In the genomic region with DNA sequence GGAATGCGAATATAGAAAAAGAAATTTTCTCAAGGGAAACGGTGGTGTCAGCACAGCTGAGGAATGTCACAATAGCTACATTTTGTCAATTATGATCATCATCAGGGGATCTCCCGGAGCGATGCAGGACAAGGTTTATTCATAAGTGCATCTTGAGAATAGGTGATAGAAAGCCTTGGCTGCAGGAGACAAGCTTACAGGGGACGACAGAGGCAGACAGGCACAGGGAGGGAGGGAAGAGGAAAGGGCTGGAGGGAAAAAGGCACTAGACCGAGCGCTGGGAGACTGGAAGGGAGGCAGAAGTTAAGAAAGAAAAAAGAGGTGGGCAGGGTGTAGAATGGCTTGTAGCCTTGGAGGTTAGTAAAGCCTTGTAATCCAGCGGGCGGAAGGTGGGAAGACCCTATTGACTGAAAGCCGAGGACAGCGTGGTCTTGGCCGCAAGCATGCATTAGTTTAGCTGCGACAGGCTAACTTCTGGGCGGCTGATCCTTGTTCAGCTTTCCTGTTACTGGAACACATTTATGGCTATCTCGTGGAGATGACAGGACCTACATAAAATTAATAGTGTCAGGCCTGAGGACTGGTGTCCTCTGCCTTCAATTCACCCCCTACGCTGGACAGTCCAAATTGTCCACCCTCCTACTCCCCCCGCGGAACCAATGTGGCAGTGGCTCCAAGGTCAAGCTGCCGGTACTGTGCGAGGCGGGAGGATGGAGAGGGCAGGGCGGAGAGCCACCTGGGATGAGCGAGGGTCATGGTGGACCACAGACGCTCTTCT, we compare ENCODE assay signal across 8 cellular contexts. TPM values are rescaled to one million over a fixed set of nuclear protein-coding genes. Genes with fewer than 3 reads are reported as not detected.
DNase-seq lines count a peak whose midpoint lies in the region; ATAC-seq and TF ChIP-seq lines count a peak whose summit lies in the region.

No MANE protein-coding gene starts in this region.

- peak overlapping the region; percentile 84 for H3K4me3 ChIP-seq in H7 (ENCODE audit: insufficient read depth, low read depth, low read length)
- H3K4me3 ChIP-seq in WI38 (ENCODE audit: low read depth, low read length): peak overlapping the region; percentile 98

- H3K27me3 ChIP-seq in H7 (ENCODE audit: control insufficient read depth, insufficient read depth, low read length): no peaks in the 10 kb centered on the region; the same call in 1 of the 2 replicates

- no peak for TF ChIP-seq CTCF in WI38 (IDR thresholded peaks at IDR 0.05; ENCODE audit: low read depth, low read length)

- no peaks in the 10 kb centered on the region; the same call in 1 of the 2 replicates for H3K36me3 ChIP-seq in H7 (replicated peaks; ENCODE audit: control insufficient read depth, insufficient read depth, low read length)

- ATAC-seq in GM21825 (IDR thresholded peaks at IDR 0.05; ENCODE audit: unreplicated experiment) (no peak), GM21737 (IDR thresholded peaks at IDR 0.05; ENCODE audit: unreplicated experiment) (no peak)

- DNase-seq in H7 (peak; percentile 14), glomerular visceral epithelial cell (ENCODE audit: extremely low spot score) (peak; percentile 8), nucleus accumbens (lab: John Stamatoyannopoulos, UW) (peak in 41 of 56 donors; percentile 2 to 69 (median 46)), cerebellar cortex (ENCODE audit: low spot score) (no peak), activated gamma-delta T cell treated with Interleukin-2 at 50 U/mL for 16 hours (no peak)

RNA-seq across cellular contexts. Expression of a gene that starts 1.5 kb away (rescaled TPM):
- total RNA-seq in H7 (2014; rRNA removed; shearing (Covaris generic)): 42.3 and 47.4 TPM in 2 replicates

Comparison
In these comparisons a context has a peak if more than half of its experiments do, and no peak if none do; other contexts are left out.
1. DNase-seq: peak in H7 (single experiment), glomerular visceral epithelial cell (single experiment) and nucleus accumbens (41 of 56); none in cerebellar cortex (single experiment) and activated gamma-delta T cell treated with Interleukin-2 at 50 U/mL for 16 hours (single experiment).